ENCODE assay signal across 8 cellular contexts in genomic region chr1:154272217-154272998, GRCh38.
A peak's percentile ranks its signal among the peaks of the same experiment; 100 is the strongest.
DNase-seq lines count a peak whose midpoint lies in the region; ATAC-seq lines count a peak whose summit lies in the region.

TSS of gene HAX1 (plus strand) at chr1:154272629. CDS start at chr1:154272724, 95 bp downstream.

- DNase-seq in CMK (ENCODE audit: low read depth) (peak; percentile 97), HS-27A (ENCODE audit: low read depth) (peak; percentile 88), NK-92 (lab: John Stamatoyannopoulos, UW; ENCODE audit: unreplicated experiment) (peak; percentile 83), memory B cell (ENCODE audit: low spot score in 2 of 2) (peak; percentile 85 to 91)
- DNase-seq in activated CD8-positive, alpha-beta memory T cell treated with anti-CD3 and anti-CD28 coated beads for 24 hours: peak; percentile 98
- DNase-seq in effector memory CD8-positive, alpha-beta T cell: peak; percentile 90 to 93 (median 91)
- peak; percentile 93 for DNase-seq in stimulated activated CD8-positive, alpha-beta memory T cell treated with anti-CD3 and anti-CD28 coated beads, Interleukin-12 subunit alpha, Interleukin-12 subunit beta, amount 100 ng/mL, for 4 hours (ENCODE audit: low read depth)

- H3K9me3 Mint-ChIP-seq in effector memory CD8-positive, alpha-beta T cell: no peaks in the 10 kb centered on the region
- H3K9me3 Mint-ChIP-seq in memory B cell: no peaks in the 10 kb centered on the region

- H3K27me3 Mint-ChIP-seq in effector memory CD8-positive, alpha-beta T cell: no peaks in the 10 kb centered on the region
- no peaks in the 10 kb centered on the region for H3K27me3 Mint-ChIP-seq in memory B cell

- peaks cover 47% of the 10 kb centered on the region for H3K36me3 Mint-ChIP-seq in effector memory CD8-positive, alpha-beta T cell (ENCODE audit: insufficient read depth)
- H3K36me3 Mint-ChIP-seq in memory B cell: peaks cover 23% of the 10 kb centered on the region

- peak within 1 kb of the TSS; percentile 98 to 99 for H3K4me3 Mint-ChIP-seq in effector memory CD8-positive, alpha-beta T cell
- H3K4me3 Mint-ChIP-seq in memory B cell: peak within 1 kb of the TSS; percentile 93

- H3K27ac Mint-ChIP-seq in effector memory CD8-positive, alpha-beta T cell: peak within 1 kb of the TSS; percentile 98 to 100
- H3K27ac Mint-ChIP-seq in memory B cell: peak within 1 kb of the TSS; percentile 95

- peak; percentile 90 for ATAC-seq in GM19463 (IDR thresholded peaks at IDR 0.05; ENCODE audit: unreplicated experiment)
- ATAC-seq in effector memory CD8-positive, alpha-beta T cell (replicated peaks): peak; percentile 91
- peak; percentile 93 for ATAC-seq in memory B cell (ENCODE audit: low read depth)

- peaks cover 15 to 25% of the 10 kb centered on the region in 2 donors for H3K4me1 Mint-ChIP-seq in effector memory CD8-positive, alpha-beta T cell (ENCODE audit: low read depth in 2 of 2)
- H3K4me1 Mint-ChIP-seq in memory B cell: peaks cover 17% of the 10 kb centered on the region

Comparison
In these comparisons a context has a peak if more than half of its experiments do, and no peak if none do; other contexts are left out.
1. Peak in every context shown above with its lines: DNase-seq and ATAC-seq.